1 cellular context compared by ENCODE assay signal in genomic region chr6:56521454-56521853, GRCh38.
TF ChIP-seq lines count a peak whose summit lies in the region.

No MANE protein-coding gene starts in this region.

TF ChIP-seq in IMR-90, 13 proteins besides CTCF, POLR2A, EP300 and RAD21:
- no peak for TF ChIP-seq NFE2L2 (IDR thresholded peaks at IDR 0.05; ENCODE audit: low read depth, low read length)
- peak; percentile 68; the same call in 1 of the 2 replicates for TF ChIP-seq FOS (IDR thresholded peaks at IDR 0.05; ENCODE audit: low read depth, low read length)
- no peak for TF ChIP-seq MAZ (IDR thresholded peaks at IDR 0.05; ENCODE audit: borderline replicate concordance, low read depth, low read length)
- no peak for TF ChIP-seq USF2 (IDR thresholded peaks at IDR 0.05; ENCODE audit: low read depth, low read length)
- TF ChIP-seq CEBPB (IDR thresholded peaks at IDR 0.05; ENCODE audit: low read depth, low read length) = peak; percentile 53; the same call in 1 of the 2 replicates
- TF ChIP-seq BHLHE40 (IDR thresholded peaks at IDR 0.05; ENCODE audit: low read depth, low read length) = 0 out of 2 replicates have a peak, but pooled peaks have one; percentile 10
